10 cellular contexts compared by ENCODE assay signal in genomic region chr10:32985781-32986350, GRCh38. TPM values are rescaled to one million over a fixed set of nuclear protein-coding genes. Genes with fewer than 3 reads are reported as not detected.
DNase-seq lines count a peak whose midpoint lies in the region; ATAC-seq and TF ChIP-seq lines count a peak whose summit lies in the region.
"Had no signal": no experiment of that assay in that cellular context is flagged by ENCODE, and none has a peak within 500 bp of the region (broad histone marks: within the 10 kb centered on the region; RNA-seq: fewer than 3 reads in every experiment).

No MANE protein-coding gene starts in this region.

- H3K4me3 Mint-ChIP-seq in effector memory CD8-positive, alpha-beta T cell = no peak overlapping the region
- H3K4me3 Mint-ChIP-seq in stimulated activated naive CD8-positive, alpha-beta T cell treated with anti-CD3 and anti-CD28 coated beads, Interleukin-15, amount 100 ng/mL, for 72 hours = no peak overlapping the region

- H3K4me1 Mint-ChIP-seq in effector memory CD8-positive, alpha-beta T cell (ENCODE audit: low read depth in 2 of 2) = peaks cover 26 to 32% of the 10 kb centered on the region in 2 donors
- H3K4me1 Mint-ChIP-seq in stimulated activated naive CD8-positive, alpha-beta T cell treated with anti-CD3 and anti-CD28 coated beads, Interleukin-15, amount 100 ng/mL, for 72 hours = peaks cover 29% of the 10 kb centered on the region

- no peaks in the 10 kb centered on the region for H3K27me3 Mint-ChIP-seq in effector memory CD8-positive, alpha-beta T cell
- peaks cover 4% of the 10 kb centered on the region for H3K27me3 Mint-ChIP-seq in stimulated activated naive CD8-positive, alpha-beta T cell treated with anti-CD3 and anti-CD28 coated beads, Interleukin-15, amount 100 ng/mL, for 72 hours

- DNase-seq in EL (peak; percentile 82), NAMALWA (ENCODE audit: low spot score) (peak; percentile 86), cardiac fibroblast (ENCODE audit: low read depth in 2 of 2) (peak; percentile 95 to 98), myocyte (ENCODE audit: low read depth) (peak; percentile 65), amygdala (lab: John Stamatoyannopoulos, UW) (no peak)
- no peak for DNase-seq in effector memory CD8-positive, alpha-beta T cell
- DNase-seq in stimulated activated naive CD8-positive, alpha-beta T cell treated with anti-CD3 and anti-CD28 coated beads, Interleukin-15, amount 100 ng/mL, for 72 hours = no peak
- DNase-seq: activated T-cell treated with anti-CD3 and anti-CD28 coated beads, Interleukin-2, amount 50 U/mL, for 1 hour; NCI-H1436 treated with DMSO at 0.1 percent for 48 hours had no signal

- H3K9me3 Mint-ChIP-seq in effector memory CD8-positive, alpha-beta T cell = no peaks in the 10 kb centered on the region
- peaks cover 0 to 5% of the 10 kb centered on the region in 2 donors for H3K9me3 Mint-ChIP-seq in stimulated activated naive CD8-positive, alpha-beta T cell treated with anti-CD3 and anti-CD28 coated beads, Interleukin-15, amount 100 ng/mL, for 72 hours

- no peak overlapping the region for H3K4me3 ChIP-seq in cardiac fibroblast (replicated peaks in 1 of 2; ENCODE audit: low read depth in 2 of 2, low read length in 2 of 2)

- H3K27ac Mint-ChIP-seq in effector memory CD8-positive, alpha-beta T cell = no peak overlapping the region
- no peak overlapping the region for H3K27ac Mint-ChIP-seq in stimulated activated naive CD8-positive, alpha-beta T cell treated with anti-CD3 and anti-CD28 coated beads, Interleukin-15, amount 100 ng/mL, for 72 hours

- no peak for TF ChIP-seq CTCF in cardiac fibroblast (IDR thresholded peaks at IDR 0.05; ENCODE audit: low read depth, low read length)

- peaks cover 10% of the 10 kb centered on the region for H3K36me3 Mint-ChIP-seq in effector memory CD8-positive, alpha-beta T cell (ENCODE audit: insufficient read depth)

- no peak for ATAC-seq in GM18502 (IDR thresholded peaks at IDR 0.05; ENCODE audit: poor library complexity, unreplicated experiment)
- ATAC-seq in effector memory CD8-positive, alpha-beta T cell (replicated peaks) = no peak
- no peak for ATAC-seq in stimulated activated naive CD8-positive, alpha-beta T cell treated with anti-CD3 and anti-CD28 coated beads, Interleukin-15, amount 100 ng/mL, for 72 hours

RNA-seq across cellular contexts. Expression of gene ITGB1, which starts 27.8 kb away (rescaled TPM):
- total RNA-seq in myocyte = 954 and 1,245 TPM in 2 replicates
- polyA plus RNA-seq in myocyte (2012) = 869 TPM

Comparison
In these comparisons a context has a peak if more than half of its experiments do, and no peak if none do; other contexts are left out.
1. DNase-seq: peak in EL (single experiment), NAMALWA (single experiment), cardiac fibroblast (2 of 2) and myocyte (single experiment); none in amygdala (0 of 56), effector memory CD8-positive, alpha-beta T cell (0 of 3) and stimulated activated naive CD8-positive, alpha-beta T cell treated with anti-CD3 and anti-CD28 coated beads, Interleukin-15, amount 100 ng/mL, for 72 hours (0 of 2).